ENCODE assay signal across 9 cellular contexts in the genomic region with DNA sequence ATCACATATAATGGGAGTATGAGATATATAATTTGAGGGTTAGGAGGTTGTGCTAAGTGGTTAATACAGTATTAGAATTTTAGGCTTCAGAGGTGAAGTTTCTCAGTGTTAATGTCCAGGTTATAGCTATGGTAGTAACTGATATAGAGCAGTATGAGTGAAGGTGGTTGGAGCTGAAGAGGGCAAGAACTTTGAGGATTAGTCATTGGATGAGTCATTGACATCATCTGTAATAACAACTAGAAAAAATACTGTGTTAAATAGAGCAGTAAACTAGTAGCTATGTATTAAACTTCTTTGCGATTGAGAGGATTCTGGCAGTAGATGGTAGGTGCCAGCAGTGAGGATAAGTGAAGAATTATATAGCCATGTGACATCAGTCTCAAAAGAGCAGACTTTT. TPM values are rescaled to one million over a fixed set of nuclear protein-coding genes. Genes with fewer than 3 reads are reported as not detected.
A peak's percentile ranks its signal among the peaks of the same experiment; 100 is the strongest.
DNase-seq lines count a peak whose midpoint lies in the region; ATAC-seq, FAIRE-seq and TF ChIP-seq lines count a peak whose summit lies in the region.
"Had no signal": no experiment of that assay in that cellular context is flagged by ENCODE, and none has a peak within 500 bp of the region (broad histone marks: within the 10 kb centered on the region; RNA-seq: fewer than 3 reads in every experiment).

No MANE protein-coding gene starts in this region.

- WGBS in A549 (ENCODE audit: missing lambda C conversion rate), result 26% methylated on average over 1 of the region's 1 CpG
- 81 to 85% methylated on average over 1 of the region's 1 CpG for WGBS in thyroid gland, 2 donors

- H3K27me3 ChIP-seq in thyroid gland, result no peaks in the 10 kb centered on the region

- H3K36me3 Mint-ChIP-seq in activated CD8-positive, alpha-beta T cell treated with anti-CD3 and anti-CD28 coated beads, Interleukin-2, amount 10 ng/mL, durations not matched to agents 7 days and 5 days (ENCODE audit: low read depth), result peaks cover 38% of the 10 kb centered on the region

- H3K36me3 ChIP-seq in thyroid gland, result peaks cover 7 to 11% of the 10 kb centered on the region in 2 donors

- H3K9me3 ChIP-seq in A549, result no peaks in the 10 kb centered on the region
- H3K9me3 ChIP-seq in thyroid gland, result no peaks in the 10 kb centered on the region

- ATAC-seq in A549, result peak; percentile 71 to 73
- ATAC-seq in activated CD8-positive, alpha-beta T cell treated with anti-CD3 and anti-CD28 coated beads, Interleukin-2, amount 10 ng/mL, durations not matched to agents 7 days and 5 days, result no peak
- no peak for ATAC-seq in GM18868 (IDR thresholded peaks at IDR 0.05; ENCODE audit: unreplicated experiment)

- no peak for TF ChIP-seq EP300 in A549 (IDR thresholded peaks at IDR 0.05)

- no peak for FAIRE-seq in A549 (lab: Jason Lieb, UNC)

- TF ChIP-seq POLR2A in A549 (IDR thresholded peaks at IDR 0.05; ENCODE audit: low read length), result no peak
- TF ChIP-seq POLR2A in thyroid gland (IDR thresholded peaks at IDR 0.05), result no peak

- TF ChIP-seq CTCF in A549 (IDR thresholded peaks at IDR 0.05) (no peak), thyroid gland (IDR thresholded peaks at IDR 0.05) (no peak)

- intact Hi-C loops in thyroid gland (cut with DNase I), result no loop called here

- POLR2A ChIA-PET in A549 (lab: Yijun Ruan, JAX), result no interaction called here
- POLR2A ChIA-PET in activated CD8-positive, alpha-beta T cell treated with anti-CD3 and anti-CD28 coated beads, Interleukin-2, amount 10 ng/mL, durations not matched to agents 7 days and 5 days (lab: Charles Lee), result no interaction called here

- H3K4me1 ChIP-seq in A549, result peaks cover 25% of the 10 kb centered on the region
- peaks cover 0 to 7% of the 10 kb centered on the region in 2 donors for H3K4me1 ChIP-seq in thyroid gland

- peak overlapping the region; percentile 24; the same call in 1 of the 3 replicates for H3K4me2 ChIP-seq in A549

- no peak for TF ChIP-seq RAD21 in A549 (conservative IDR thresholded peaks at IDR 0.05 in 1 of 2, IDR thresholded peaks at IDR 0.05 in 1 of 2)

- H3K4me3 ChIP-seq in A549 (no peak overlapping the region), thyroid gland (replicated peaks in 1 of 3) (no peak overlapping the region)

- H3K4me1 Mint-ChIP-seq in activated CD8-positive, alpha-beta T cell treated with anti-CD3 and anti-CD28 coated beads, Interleukin-2, amount 10 ng/mL, durations not matched to agents 7 days and 5 days (ENCODE audit: low read depth), result peaks cover 4% of the 10 kb centered on the region

- no peak overlapping the region for H3K27ac ChIP-seq in A549
- no peak overlapping the region for H3K27ac ChIP-seq in thyroid gland

- no peak overlapping the region for H3K4me3 Mint-ChIP-seq in activated CD8-positive, alpha-beta T cell treated with anti-CD3 and anti-CD28 coated beads, Interleukin-2, amount 10 ng/mL, durations not matched to agents 7 days and 5 days

- CTCF ChIA-PET in A549 (lab: Yijun Ruan, JAX), result interaction anchor here (0.7 to 1.9 kb wide), 4 partner anchors 10 to 63 kb away, joined by 3 to 7 read pairs (median 3); no protein-coding TSS in a partner anchor
- CTCF ChIA-PET in activated CD8-positive, alpha-beta T cell treated with anti-CD3 and anti-CD28 coated beads, Interleukin-2, amount 10 ng/mL, durations not matched to agents 7 days and 5 days (lab: Charles Lee), result interaction anchor here (1.0 kb wide), 1 partner anchor 12 kb away, joined by 3 read pairs; no protein-coding TSS in a partner anchor

- no peaks in the 10 kb centered on the region for H3K27me3 Mint-ChIP-seq in activated CD8-positive, alpha-beta T cell treated with anti-CD3 and anti-CD28 coated beads, Interleukin-2, amount 10 ng/mL, durations not matched to agents 7 days and 5 days (ENCODE audit: low read depth)

- peak overlapping the region; percentile 19 for H3K27ac Mint-ChIP-seq in activated CD8-positive, alpha-beta T cell treated with anti-CD3 and anti-CD28 coated beads, Interleukin-2, amount 10 ng/mL, durations not matched to agents 7 days and 5 days

- H3K9me3 Mint-ChIP-seq in activated CD8-positive, alpha-beta T cell treated with anti-CD3 and anti-CD28 coated beads, Interleukin-2, amount 10 ng/mL, durations not matched to agents 7 days and 5 days (ENCODE audit: insufficient read depth), result no peaks in the 10 kb centered on the region

- DNase-seq in A549 (ENCODE audit: low read depth in 1 of 2, low spot score in 1 of 2) (peak in 1 of 2 experiments; percentile 10), HCEC 1CT (peak; percentile 84), hepatic stellate cell (ENCODE audit: low spot score) (peak; percentile 45), DMS 273 (lab: John Stamatoyannopoulos, UW; ENCODE audit: unreplicated experiment) (no peak), thyroid gland (no peak), NCI-H146 treated with DMSO at 0.1 percent for 48 hours (lab: John Stamatoyannopoulos, UW; ENCODE audit: unreplicated experiment) (no peak)
- DNase-seq in activated CD8-positive, alpha-beta T cell treated with anti-CD3 and anti-CD28 coated beads, Interleukin-2, amount 10 ng/mL, durations not matched to agents 7 days and 5 days, result no peak
- DNase-seq: DND-41 had no signal

TF ChIP-seq in A549, 52 proteins besides CTCF, POLR2A, EP300 and RAD21:
- TF ChIP-seq JUNB (IDR thresholded peaks at IDR 0.05) (0 out of 2 replicates have a peak, but pooled peaks have one; percentile 21), TP53 (CRISPR knock-in tag; IDR thresholded peaks at IDR 0.05) (no peak), ZSCAN20 (CRISPR knock-in tag; IDR thresholded peaks at IDR 0.05) (no peak), FOSL2 (IDR thresholded peaks at IDR 0.05) (peak; percentile 59), FOSL2 (CRISPR knock-in tag; IDR thresholded peaks at IDR 0.05) (peak; percentile 85), KDM1A (IDR thresholded peaks at IDR 0.05; ENCODE audit: low read depth) (no peak), RFX5 (IDR thresholded peaks at IDR 0.05) (no peak), GATA3 (IDR thresholded peaks at IDR 0.05; ENCODE audit: borderline replicate concordance) (no peak), HDAC2 (IDR thresholded peaks at IDR 0.05) (no peak)
- TF ChIP-seq, protein P1, sequence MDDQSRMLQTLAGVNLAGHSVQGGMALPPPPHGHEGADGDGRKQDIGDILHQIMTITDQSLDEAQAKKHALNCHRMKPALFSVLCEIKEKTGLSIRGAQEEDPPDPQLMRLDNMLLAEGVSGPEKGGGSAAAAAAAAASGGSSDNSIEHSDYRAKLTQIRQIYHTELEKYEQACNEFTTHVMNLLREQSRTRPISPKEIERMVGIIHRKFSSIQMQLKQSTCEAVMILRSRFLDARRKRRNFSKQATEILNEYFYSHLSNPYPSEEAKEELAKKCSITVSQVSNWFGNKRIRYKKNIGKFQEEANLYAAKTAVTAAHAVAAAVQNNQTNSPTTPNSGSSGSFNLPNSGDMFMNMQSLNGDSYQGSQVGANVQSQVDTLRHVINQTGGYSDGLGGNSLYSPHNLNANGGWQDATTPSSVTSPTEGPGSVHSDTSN (IDR thresholded peaks at IDR 0.05), result no peak
- TF ChIP-seq, protein P2, sequence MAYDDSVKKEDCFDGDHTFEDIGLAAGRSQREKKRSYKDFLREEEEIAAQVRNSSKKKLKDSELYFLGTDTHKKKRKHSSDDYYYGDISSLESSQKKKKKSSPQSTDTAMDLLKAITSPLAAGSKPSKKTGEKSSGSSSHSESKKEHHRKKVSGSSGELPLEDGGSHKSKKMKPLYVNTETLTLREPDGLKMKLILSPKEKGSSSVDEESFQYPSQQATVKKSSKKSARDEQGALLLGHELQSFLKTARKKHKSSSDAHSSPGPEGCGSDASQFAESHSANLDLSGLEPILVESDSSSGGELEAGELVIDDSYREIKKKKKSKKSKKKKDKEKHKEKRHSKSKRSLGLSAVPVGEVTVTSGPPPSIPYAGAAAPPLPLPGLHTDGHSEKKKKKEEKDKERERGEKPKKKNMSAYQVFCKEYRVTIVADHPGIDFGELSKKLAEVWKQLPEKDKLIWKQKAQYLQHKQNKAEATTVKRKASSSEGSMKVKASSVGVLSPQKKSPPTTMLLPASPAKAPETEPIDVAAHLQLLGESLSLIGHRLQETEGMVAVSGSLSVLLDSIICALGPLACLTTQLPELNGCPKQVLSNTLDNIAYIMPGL (CRISPR knock-in tag; IDR thresholded peaks at IDR 0.05; ENCODE audit: borderline replicate concordance), result no peak
- TF ChIP-seq, protein P3, sequence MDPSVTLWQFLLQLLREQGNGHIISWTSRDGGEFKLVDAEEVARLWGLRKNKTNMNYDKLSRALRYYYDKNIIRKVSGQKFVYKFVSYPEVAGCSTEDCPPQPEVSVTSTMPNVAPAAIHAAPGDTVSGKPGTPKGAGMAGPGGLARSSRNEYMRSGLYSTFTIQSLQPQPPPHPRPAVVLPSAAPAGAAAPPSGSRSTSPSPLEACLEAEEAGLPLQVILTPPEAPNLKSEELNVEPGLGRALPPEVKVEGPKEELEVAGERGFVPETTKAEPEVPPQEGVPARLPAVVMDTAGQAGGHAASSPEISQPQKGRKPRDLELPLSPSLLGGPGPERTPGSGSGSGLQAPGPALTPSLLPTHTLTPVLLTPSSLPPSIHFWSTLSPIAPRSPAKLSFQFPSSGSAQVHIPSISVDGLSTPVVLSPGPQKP (IDR thresholded peaks at IDR 0.05; ENCODE audit: low read depth, low read length), result no peak

RNA-seq across cellular contexts. Expression of a gene that starts 47.5 kb away (rescaled TPM):
- polyA plus RNA-seq in A549 (2011; rRNA removed), result 91.3 and 114 TPM in 2 replicates
- 32.7 and 33.0 TPM in 2 replicates for polyA plus RNA-seq in A549 (2012; cell fraction: cytosol; rRNA removed)
- polyA plus RNA-seq in A549 (2012; cell fraction: nucleus; rRNA removed), result 8.7 and 11.4 TPM in 2 replicates
- 88.5 to 107 TPM (median 90.6 TPM) in 3 replicates for polyA plus RNA-seq in A549 (2017; fragmentation: RNase III; extraction: RNeasy Plus Mini Kit Qiagen cat#74134 plus additional on column Dnase treatment)
- polyA minus RNA-seq in A549 (2011; rRNA and poly(A)+ RNA removed), result 20.6 and 23.1 TPM in 2 replicates
- 100 to 1,000 TPM in 1 of 2 experiments, 10 to 100 TPM in 1; 91.6 to 100 TPM for total RNA-seq in activated CD8-positive, alpha-beta T cell treated with anti-CD3 and anti-CD28 coated beads, Interleukin-2, amount 10 ng/mL, durations not matched to agents 7 days and 5 days
- total RNA-seq in thyroid gland, result 10 to 100 TPM; 36.7 to 50.7 (median 39.3) TPM

Comparison
In these comparisons a context has a peak if more than half of its experiments do, and no peak if none do; other contexts are left out.
1. ATAC-seq: peak in A549 (2 of 2); none in activated CD8-positive, alpha-beta T cell treated with anti-CD3 and anti-CD28 coated beads, Interleukin-2, amount 10 ng/mL, durations not matched to agents 7 days and 5 days (single experiment) and GM18868 (single experiment).
2. DNase-seq: peak in HCEC 1CT (single experiment) and hepatic stellate cell (single experiment); none in activated CD8-positive, alpha-beta T cell treated with anti-CD3 and anti-CD28 coated beads, Interleukin-2, amount 10 ng/mL, durations not matched to agents 7 days and 5 days (single experiment), DMS 273 (single experiment), thyroid gland (0 of 2) and NCI-H146 treated with DMSO at 0.1 percent for 48 hours (single experiment).